In genomic region chr19:39533003-39533512, GRCh38 we compare ENCODE assay signal across 8 cellular contexts. TPM values are rescaled to one million over a fixed set of nuclear protein-coding genes. Genes with fewer than 3 reads are reported as not detected.
DNase-seq lines count a peak whose midpoint lies in the region; ATAC-seq lines count a peak whose summit lies in the region.

No MANE protein-coding gene starts in this region.

- H3K36me3 Mint-ChIP-seq in activated CD4-positive, alpha-beta memory T cell treated with anti-CD3 and anti-CD28 coated beads for 36 hours: no peaks in the 10 kb centered on the region
- no peaks in the 10 kb centered on the region for H3K36me3 Mint-ChIP-seq in memory B cell

- intact Hi-C loops in Right ventricle myocardium superior (cut with DNase I) (loop anchor here (2.0 kb wide), 1 partner anchor 58 kb away; no protein-coding TSS in a partner anchor), cardiac septum (cut with DNase I) (loop anchor here (2.0 to 10.0 kb wide), 5 partner anchors 36 to 408 kb away; partner anchors contain the start of genes DLL3, PAK4 and SUPT5H)
- intact Hi-C loops in activated CD4-positive, alpha-beta memory T cell treated with anti-CD3 and anti-CD28 coated beads for 36 hours (cut with micrococcal nuclease): loop anchor here (2.0 to 5.0 kb wide), 4 partner anchors 34 to 191 kb away; partner anchors contain the start of genes DLL3, SAMD4B and TIMM50

- peaks cover 26% of the 10 kb centered on the region for H3K4me1 Mint-ChIP-seq in activated CD4-positive, alpha-beta memory T cell treated with anti-CD3 and anti-CD28 coated beads for 36 hours (ENCODE audit: low read depth)
- H3K4me1 Mint-ChIP-seq in memory B cell: peaks cover 11% of the 10 kb centered on the region

- H3K27me3 Mint-ChIP-seq in activated CD4-positive, alpha-beta memory T cell treated with anti-CD3 and anti-CD28 coated beads for 36 hours: no peaks in the 10 kb centered on the region
- H3K27me3 Mint-ChIP-seq in memory B cell: no peaks in the 10 kb centered on the region

- H3K9me3 Mint-ChIP-seq in activated CD4-positive, alpha-beta memory T cell treated with anti-CD3 and anti-CD28 coated beads for 36 hours: no peaks in the 10 kb centered on the region
- no peaks in the 10 kb centered on the region for H3K9me3 Mint-ChIP-seq in memory B cell

- DNase-seq in Right ventricle myocardium superior (no peak), cardiac septum (ENCODE audit: low spot score) (no peak), memory B cell (ENCODE audit: low spot score in 2 of 2) (no peak), NCI-H526 (lab: John Stamatoyannopoulos, UW) (no peak), substantia nigra (lab: John Stamatoyannopoulos, UW) (no peak), islet precursor cell (no peak)
- DNase-seq in activated CD4-positive, alpha-beta memory T cell treated with anti-CD3 and anti-CD28 coated beads for 36 hours: no peak

- CTCF ChIA-PET in activated CD4-positive, alpha-beta memory T cell treated with anti-CD3 and anti-CD28 coated beads for 36 hours (lab: Charles Lee): interaction anchor here (0.7 to 6.2 kb wide), 24 partner anchors 7 to 422 kb away, joined by 3 to 59 read pairs (median 5); partner anchors contain the start of genes DLL3, RPS16, SELENOV and SUPT5H

- no peak overlapping the region for H3K27ac ChIP-seq in substantia nigra (ENCODE audit: low read depth, low read length, poor library complexity, severe bottlenecking)

- ATAC-seq in Right ventricle myocardium superior (ENCODE audit: poor library complexity): peak; percentile 18
- ATAC-seq in memory B cell (ENCODE audit: low read depth): peak; percentile 11
- no peak for ATAC-seq in HG02571 (IDR thresholded peaks at IDR 0.05; ENCODE audit: unreplicated experiment)

- H3K27ac Mint-ChIP-seq in activated CD4-positive, alpha-beta memory T cell treated with anti-CD3 and anti-CD28 coated beads for 36 hours: no peak overlapping the region
- peak overlapping the region; percentile 90 for H3K27ac Mint-ChIP-seq in memory B cell

- peak overlapping the region; percentile 52 for H3K4me3 Mint-ChIP-seq in activated CD4-positive, alpha-beta memory T cell treated with anti-CD3 and anti-CD28 coated beads for 36 hours
- H3K4me3 Mint-ChIP-seq in memory B cell: peak overlapping the region; percentile 94

- POLR2A ChIA-PET in activated CD4-positive, alpha-beta memory T cell treated with anti-CD3 and anti-CD28 coated beads for 36 hours (lab: Charles Lee): interaction anchor here (0.6 to 1.5 kb wide), 5 partner anchors 9 to 411 kb away, joined by 3 to 16 read pairs (median 3); partner anchors contain the start of gene RPS16

RNA-seq across cellular contexts. Expression of gene EID2B, which starts 0.4 kb away (rescaled TPM):
- total RNA-seq in Right ventricle myocardium superior: 1.7 TPM
- total RNA-seq in cardiac septum: 2.8 TPM
- total RNA-seq in activated CD4-positive, alpha-beta memory T cell treated with anti-CD3 and anti-CD28 coated beads for 36 hours: 1 to 10 TPM; 3.3 to 3.8 TPM

RNA-seq across cellular contexts. Expression of gene EID2, which starts 6.9 kb away (rescaled TPM):
- total RNA-seq in Right ventricle myocardium superior: 10.3 TPM
- total RNA-seq in cardiac septum: 11.4 TPM
- total RNA-seq in activated CD4-positive, alpha-beta memory T cell treated with anti-CD3 and anti-CD28 coated beads for 36 hours: 10 to 100 TPM; 13.0 to 13.1 TPM

RNA-seq across cellular contexts. Expression of gene SELENOV, which starts 18.1 kb away (rescaled TPM):
- not detected for total RNA-seq in Right ventricle myocardium superior
- total RNA-seq in cardiac septum: not detected
- not detected for total RNA-seq in activated CD4-positive, alpha-beta memory T cell treated with anti-CD3 and anti-CD28 coated beads for 36 hours

RNA-seq across cellular contexts. Expression of gene DLL3, which starts 34.3 kb away (rescaled TPM):
- not detected for total RNA-seq in Right ventricle myocardium superior
- total RNA-seq in cardiac septum: not detected
- total RNA-seq in activated CD4-positive, alpha-beta memory T cell treated with anti-CD3 and anti-CD28 coated beads for 36 hours: under 1 TPM; 0.67 to 0.80 TPM

RNA-seq across cellular contexts. Expression of gene TIMM50, which starts 52.4 kb away (rescaled TPM):
- total RNA-seq in Right ventricle myocardium superior (80.6 TPM), cardiac septum (62.0 TPM)
- total RNA-seq in activated CD4-positive, alpha-beta memory T cell treated with anti-CD3 and anti-CD28 coated beads for 36 hours: 10 to 100 TPM; 83.1 to 86.7 TPM
